Comparison of ENCODE assay signal across 30 cellular contexts in the genomic region with DNA sequence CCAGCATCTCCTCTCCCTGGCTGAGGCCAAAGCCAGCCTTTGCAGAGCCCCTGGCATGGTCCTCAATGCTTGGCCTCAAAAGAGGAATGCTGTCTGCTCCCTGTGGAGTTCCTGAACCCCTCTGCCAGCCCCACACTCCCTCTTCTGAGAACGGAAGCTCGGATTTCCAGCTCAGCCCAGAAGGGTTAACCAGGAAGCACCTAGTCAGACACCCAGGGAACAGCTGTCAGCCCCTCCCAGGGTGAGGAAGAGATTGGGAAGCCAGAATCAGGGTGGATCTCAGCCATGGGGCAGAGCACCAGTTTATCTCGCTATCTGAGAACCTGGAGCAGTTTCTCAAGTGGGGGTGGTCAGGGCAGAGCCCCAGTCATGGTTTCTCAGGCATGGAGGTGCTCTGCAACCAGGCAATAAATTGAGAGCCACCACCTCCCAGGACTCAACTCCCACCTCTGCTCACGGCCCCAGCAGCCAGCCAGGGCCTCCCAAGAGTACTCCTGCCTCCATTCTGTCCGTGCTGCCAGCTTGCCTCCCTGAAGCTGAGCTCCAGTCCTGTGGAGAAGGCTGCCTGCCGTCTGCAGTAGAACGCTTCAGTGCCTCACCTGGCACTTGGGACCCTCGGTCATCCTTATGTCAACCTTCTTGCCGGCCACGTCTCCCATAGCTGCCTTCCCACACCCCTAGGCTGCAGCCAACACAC. TPM values are rescaled to one million over a fixed set of nuclear protein-coding genes. Genes with fewer than 3 reads are reported as not detected.
"Had no signal": no experiment of that assay in that cellular context is flagged by ENCODE, and none has a peak within 500 bp of the region (broad histone marks: within the 10 kb centered on the region; RNA-seq: fewer than 3 reads in every experiment).

No MANE protein-coding gene starts in this region.

- H3K27ac Mint-ChIP-seq: activated CD4-positive, alpha-beta memory T cell treated with anti-CD3 and anti-CD28 coated beads for 36 hours; activated naive CD4-positive, alpha-beta T cell treated with anti-CD3 and anti-CD28 coated beads for 36 hours; activated naive CD8-positive, alpha-beta T cell; activated T-helper 17 cell treated with anti-CD3 and anti-CD28 coated beads, Interleukin-2, amount 50 U/mL, for 72 hours; brain; T-helper 1 cell treated with Interleukin-12 subunit alpha and Interleukin-12 subunit beta and Interleukin-4 antibody, amounts not matched to agents 30 μg/mL and 1 μg/mL, for 36 hours had no signal

- H3K9me3 ChIP-seq: Peyer's patch had no signal

- ATAC-seq: activated T-helper 17 cell treated with anti-CD3 and anti-CD28 coated beads, Interleukin-2, amount 50 U/mL, for 72 hours had no signal

- H3K4me3 Mint-ChIP-seq: activated CD4-positive, alpha-beta memory T cell treated with anti-CD3 and anti-CD28 coated beads for 36 hours; activated naive CD4-positive, alpha-beta T cell treated with anti-CD3 and anti-CD28 coated beads for 36 hours; activated naive CD8-positive, alpha-beta T cell; activated T-helper 17 cell treated with anti-CD3 and anti-CD28 coated beads, Interleukin-2, amount 50 U/mL, for 72 hours; brain; T-helper 1 cell treated with Interleukin-12 subunit alpha and Interleukin-12 subunit beta and Interleukin-4 antibody, amounts not matched to agents 30 μg/mL and 1 μg/mL, for 36 hours had no signal

- H3K4me3 ChIP-seq: cardiac muscle cell, Peyer's patch had no signal

- FAIRE-seq: astrocyte had no signal

- H3K27ac ChIP-seq: cardiac muscle cell, Peyer's patch, RWPE1 had no signal

- DNase-seq: activated CD4-positive, alpha-beta memory T cell treated with anti-CD3 and anti-CD28 coated beads for 36 hours; activated CD4-positive, alpha-beta T cell treated with anti-CD3 and anti-CD28 coated beads for 48 hours; activated CD4-positive, CD25-positive, alpha-beta regulatory T cell treated with anti-CD3 and anti-CD28 coated beads, Interleukin-2, amount 50 U/mL, for 72 hours; activated CD8-positive, alpha-beta memory T cell treated with anti-CD3 and anti-CD28 coated beads for 24 hours; activated gamma-delta T cell; activated naive CD4-positive, alpha-beta T cell treated with anti-CD3 and anti-CD28 coated beads for 36 hours; activated T-cell treated with anti-CD3 and anti-CD28 coated beads for 4 hours; activated T-cell treated with anti-CD3 and anti-CD28 coated beads, Interleukin-2, amount 50 U/mL, for 48 hours; amygdala; cerebellar nuclear complex; KG1; NCI-H1092; NCI-H1417; NCI-H1930; NCI-H345; NCI-H510A; NCI-H526 treated with DMSO at 0.1 percent for 48 hours; NK-92 treated with Interleukin-12 subunit alpha and Interleukin-12 subunit beta, amount 100 ng/mL, for 24 hours; OCI-M1; Peyer's patch; SHP77 had no signal

- H3K36me3 Mint-ChIP-seq: activated CD4-positive, alpha-beta memory T cell treated with anti-CD3 and anti-CD28 coated beads for 36 hours; brain had no signal

- H3K4me1 Mint-ChIP-seq: activated T-helper 17 cell treated with anti-CD3 and anti-CD28 coated beads, Interleukin-2, amount 50 U/mL, for 72 hours had no signal

- H3K36me3 ChIP-seq: cardiac muscle cell, Peyer's patch had no signal

RNA-seq across cellular contexts. Expression of gene FOXE1, which starts 7.6 kb away (rescaled TPM):
- total RNA-seq: activated CD4-positive, alpha-beta memory T cell treated with anti-CD3 and anti-CD28 coated beads for 36 hours; activated T-helper 17 cell treated with anti-CD3 and anti-CD28 coated beads, Interleukin-2, amount 50 U/mL, for 72 hours; cardiac muscle cell; LHCN-M2; M059J; Peyer's patch had no signal
- polyA plus RNA-seq: cardiac muscle cell had no signal
